In the genomic region with DNA sequence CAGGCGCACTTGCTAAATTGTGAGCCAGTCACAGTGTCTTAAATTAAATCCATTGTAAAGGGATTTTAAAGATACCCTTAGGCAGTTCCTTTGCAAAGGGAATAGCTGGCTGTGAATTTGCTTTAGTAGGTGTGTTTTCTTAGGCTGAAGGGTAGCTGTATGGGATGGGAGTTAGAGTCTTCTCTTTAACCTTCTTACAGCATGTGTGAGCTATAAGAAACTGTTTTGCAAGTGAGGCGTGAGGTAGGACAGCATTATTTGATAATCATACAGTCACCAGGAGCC, we compare ENCODE assay signal across 15 cellular contexts.
"Had no signal": no experiment of that assay in that cellular context is flagged by ENCODE, and none has a peak within 500 bp of the region (broad histone marks: within the 10 kb centered on the region; RNA-seq: fewer than 3 reads in every experiment).

No MANE protein-coding gene starts in this region.

- H3K27me3 Mint-ChIP-seq: activated CD8-positive, alpha-beta T cell treated with anti-CD3 and anti-CD28 coated beads for 36 hours; activated naive CD8-positive, alpha-beta T cell treated with anti-CD3 and anti-CD28 coated beads, Interleukin-2, amount 50 U/mL, for 24 hours; progenitor cell of endocrine pancreas; stimulated activated naive CD8-positive, alpha-beta T cell treated with anti-CD3 and anti-CD28 coated beads, Interleukin-15, Interleukin-2, amounts not matched to agents 100 ng/mL and 50 ng/mL, for 24 hours had no signal

- H3K4me3 Mint-ChIP-seq: activated CD8-positive, alpha-beta T cell treated with anti-CD3 and anti-CD28 coated beads for 36 hours; activated naive CD8-positive, alpha-beta T cell treated with anti-CD3 and anti-CD28 coated beads, Interleukin-2, amount 50 U/mL, for 24 hours; activated T-helper 1 cell treated with anti-CD3 and anti-CD28 coated beads, Interleukin-12 subunit alpha, Interleukin-12 subunit beta, Interleukin-2, Interleukin-4 antibody, amounts not matched to agents 30 ng/mL and 10 ng/mL and 1 ng/mL, durations not matched to agents 14 hours and 24 hours and 36 hours; natural killer cell; stimulated activated naive CD8-positive, alpha-beta T cell treated with anti-CD3 and anti-CD28 coated beads, Interleukin-15, Interleukin-2, amounts not matched to agents 100 ng/mL and 50 ng/mL, for 24 hours had no signal

- H3K9me3 Mint-ChIP-seq: activated CD8-positive, alpha-beta T cell treated with anti-CD3 and anti-CD28 coated beads for 36 hours; activated naive CD8-positive, alpha-beta T cell treated with anti-CD3 and anti-CD28 coated beads, Interleukin-2, amount 50 U/mL, for 24 hours; activated T-helper 1 cell treated with anti-CD3 and anti-CD28 coated beads, Interleukin-12 subunit alpha, Interleukin-12 subunit beta, Interleukin-2, Interleukin-4 antibody, amounts not matched to agents 30 ng/mL and 10 ng/mL and 1 ng/mL, durations not matched to agents 14 hours and 24 hours and 36 hours; natural killer cell; stimulated activated naive CD8-positive, alpha-beta T cell treated with anti-CD3 and anti-CD28 coated beads, Interleukin-15, Interleukin-2, amounts not matched to agents 100 ng/mL and 50 ng/mL, for 24 hours had no signal

- H3K9me3 ChIP-seq: thoracic aorta had no signal

- H3K4me3 ChIP-seq: cardiac muscle cell, lung, thoracic aorta had no signal

- H3K27me3 ChIP-seq: cardiac muscle cell had no signal

- H3K27ac ChIP-seq: cardiac muscle cell, thoracic aorta had no signal

- ATAC-seq: activated CD8-positive, alpha-beta T cell treated with anti-CD3 and anti-CD28 coated beads for 36 hours; activated naive CD8-positive, alpha-beta T cell treated with anti-CD3 and anti-CD28 coated beads, Interleukin-2, amount 50 U/mL, for 24 hours; natural killer cell; sciatic nerve had no signal

- H3K36me3 Mint-ChIP-seq: natural killer cell had no signal

- H3K27ac Mint-ChIP-seq: activated CD8-positive, alpha-beta T cell treated with anti-CD3 and anti-CD28 coated beads for 36 hours; activated naive CD8-positive, alpha-beta T cell treated with anti-CD3 and anti-CD28 coated beads, Interleukin-2, amount 50 U/mL, for 24 hours; activated T-helper 1 cell treated with anti-CD3 and anti-CD28 coated beads, Interleukin-12 subunit alpha, Interleukin-12 subunit beta, Interleukin-2, Interleukin-4 antibody, amounts not matched to agents 30 ng/mL and 10 ng/mL and 1 ng/mL, durations not matched to agents 14 hours and 24 hours and 36 hours; natural killer cell; progenitor cell of endocrine pancreas; stimulated activated naive CD8-positive, alpha-beta T cell treated with anti-CD3 and anti-CD28 coated beads, Interleukin-15, Interleukin-2, amounts not matched to agents 100 ng/mL and 50 ng/mL, for 24 hours had no signal

- H3K36me3 ChIP-seq: cardiac muscle cell, thoracic aorta had no signal

- DNase-seq: activated CD4-positive, alpha-beta T cell treated with anti-CD3 and anti-CD28 coated beads for 1 hour; activated CD8-positive, alpha-beta memory T cell treated with anti-CD3 and anti-CD28 coated beads, Interleukin-2, amount 50 U/mL, for 48 hours; activated CD8-positive, alpha-beta T cell treated with anti-CD3 and anti-CD28 coated beads for 36 hours; activated naive CD4-positive, alpha-beta T cell; activated naive CD8-positive, alpha-beta T cell treated with anti-CD3 and anti-CD28 coated beads, Interleukin-2, amount 50 U/mL, for 24 hours; natural killer cell; stimulated activated CD4-positive, alpha-beta T cell treated with anti-CD3 and anti-CD28 coated beads, Interleukin-12 subunit alpha, Interleukin-12 subunit beta, amount 100 ng/mL, for 4 hours; T-helper 9 cell had no signal
